Comparison of ENCODE assay signal across 14 cellular contexts in the genomic region with DNA sequence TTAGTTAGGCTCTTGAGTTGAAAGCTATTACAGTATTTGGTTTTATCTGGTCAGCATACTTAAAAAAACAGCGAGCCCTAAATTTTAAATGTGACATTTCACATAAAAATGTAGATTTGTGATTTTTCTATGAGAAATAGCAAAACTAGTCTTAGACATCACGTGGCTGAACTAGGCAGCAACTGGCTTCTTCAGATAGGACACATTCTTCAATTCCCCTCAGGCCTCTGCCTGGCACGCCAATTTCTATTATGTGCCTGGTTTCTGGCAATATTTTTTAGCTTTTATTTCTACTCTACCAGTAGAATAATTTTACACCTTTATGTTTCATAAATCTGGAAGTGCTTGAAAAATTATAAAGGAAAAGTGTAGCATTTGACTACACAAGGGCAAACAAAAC.
DNase-seq lines count a peak whose midpoint lies in the region; ATAC-seq and TF ChIP-seq lines count a peak whose summit lies in the region.
"Had no signal": no experiment of that assay in that cellular context is flagged by ENCODE, and none has a peak within 500 bp of the region (broad histone marks: within the 10 kb centered on the region; RNA-seq: fewer than 3 reads in every experiment).

No MANE protein-coding gene starts in this region.

- H3K9me3 ChIP-seq in BE2C (no peaks in the 10 kb centered on the region), body of pancreas (no peaks in the 10 kb centered on the region)
- H3K9me3 ChIP-seq: BLaER1 treated with 17β-estradiol and CSF1 and Interleukin-3, amounts not matched to agents 10 nM and 100 nM had no signal

- H3K4me1 ChIP-seq in BE2C (peaks cover 31% of the 10 kb centered on the region), body of pancreas (no peaks in the 10 kb centered on the region)

- no peaks in the 10 kb centered on the region for H3K36me3 Mint-ChIP-seq in mesothelial cell of epicardium
- H3K36me3 Mint-ChIP-seq in progenitor cell of endocrine pancreas (ENCODE audit: insufficient read depth), result no peaks in the 10 kb centered on the region
- H3K36me3 Mint-ChIP-seq: CD8-positive, alpha-beta T cell had no signal

- H3K4me1 Mint-ChIP-seq in mesothelial cell of epicardium (peaks cover 29% of the 10 kb centered on the region), progenitor cell of endocrine pancreas (ENCODE audit: low read depth) (peaks cover 17% of the 10 kb centered on the region)

- intact Hi-C loops in body of pancreas (cut with DNase I), result no loop called here

- H3K9me3 Mint-ChIP-seq in mesothelial cell of epicardium, result no peaks in the 10 kb centered on the region
- H3K9me3 Mint-ChIP-seq in progenitor cell of endocrine pancreas (ENCODE audit: low read depth), result no peaks in the 10 kb centered on the region
- H3K9me3 Mint-ChIP-seq: CD8-positive, alpha-beta T cell had no signal

- WGBS in body of pancreas, 2 donors, result 94 to 96% methylated on average over 3 of the region's 3 CpGs

- TF ChIP-seq POLR2A in body of pancreas (IDR thresholded peaks at IDR 0.05), result no peak

- H3K27me3 ChIP-seq in BE2C (no peaks in the 10 kb centered on the region), body of pancreas (no peaks in the 10 kb centered on the region)
- H3K27me3 ChIP-seq: BLaER1 treated with 17β-estradiol and CSF1 and Interleukin-3, amounts not matched to agents 10 nM and 100 nM had no signal

- H3K27me3 Mint-ChIP-seq in mesothelial cell of epicardium (ENCODE audit: low read depth) (no peaks in the 10 kb centered on the region), progenitor cell of endocrine pancreas (no peaks in the 10 kb centered on the region)

- DNase-seq in BE2C (peak; percentile 18), cardiac fibroblast (ENCODE audit: low read depth in 2 of 2) (peak; percentile 23 to 45), mesothelial cell of epicardium (ENCODE audit: low spot score in 2 of 2, unreplicated experiment in 2 of 2) (no peak), progenitor cell of endocrine pancreas (ENCODE audit: low spot score, unreplicated experiment) (no peak), cerebellar cortex (ENCODE audit: low spot score) (no peak), DMS79 (lab: John Stamatoyannopoulos, UW) (no peak), body of pancreas (no peak)
- DNase-seq: 8988T; Calu3; CD8-positive, alpha-beta T cell; DMS53; GM23248; HCEC 1CT had no signal

- no peak overlapping the region for H3K4me3 ChIP-seq in BE2C (ENCODE audit: low read depth, low read length)
- no peak overlapping the region for H3K4me3 ChIP-seq in cardiac fibroblast (replicated peaks in 1 of 2; ENCODE audit: low read depth in 2 of 2, low read length in 2 of 2)
- no peak overlapping the region for H3K4me3 ChIP-seq in body of pancreas
- H3K4me3 ChIP-seq: BLaER1 treated with 17β-estradiol and CSF1 and Interleukin-3, amounts not matched to agents 10 nM and 100 nM; GM23248 had no signal

- H3K36me3 ChIP-seq in BE2C (no peaks in the 10 kb centered on the region), body of pancreas (replicated peaks in 1 of 2; ENCODE audit: insufficient read depth in 1 of 2, low read depth in 2 of 2) (no peaks in the 10 kb centered on the region)
- H3K36me3 ChIP-seq: BLaER1 treated with 17β-estradiol and CSF1 and Interleukin-3, amounts not matched to agents 10 nM and 100 nM had no signal

- TF ChIP-seq CTCF in BE2C (IDR thresholded peaks at IDR 0.05; ENCODE audit: low read depth, low read length), result no peak
- TF ChIP-seq CTCF in cardiac fibroblast (IDR thresholded peaks at IDR 0.05; ENCODE audit: low read depth, low read length), result no peak
- no peak for TF ChIP-seq CTCF in mesothelial cell of epicardium (IDR thresholded peaks at IDR 0.05; ENCODE audit: unreplicated experiment)
- TF ChIP-seq CTCF in progenitor cell of endocrine pancreas (IDR thresholded peaks at IDR 0.05; ENCODE audit: unreplicated experiment), result no peak
- no peak for TF ChIP-seq CTCF in body of pancreas (IDR thresholded peaks at IDR 0.05)

- no peak for ATAC-seq in body of pancreas
- ATAC-seq: CD8-positive, alpha-beta T cell had no signal

- H3K27ac Mint-ChIP-seq in mesothelial cell of epicardium (peak overlapping the region; percentile 76), progenitor cell of endocrine pancreas (peak overlapping the region; percentile 29)
- H3K27ac Mint-ChIP-seq: CD8-positive, alpha-beta T cell had no signal

- H3K4me3 Mint-ChIP-seq in mesothelial cell of epicardium (no peak overlapping the region), progenitor cell of endocrine pancreas (ENCODE audit: low read depth) (no peak overlapping the region)
- H3K4me3 Mint-ChIP-seq: CD8-positive, alpha-beta T cell had no signal

- H3K27ac ChIP-seq in body of pancreas, result no peak overlapping the region
- H3K27ac ChIP-seq: BLaER1 treated with 17β-estradiol and CSF1 and Interleukin-3, amounts not matched to agents 10 nM and 100 nM; GM23248 had no signal

Comparison
In these comparisons a context has a peak if more than half of its experiments do, and no peak if none do; other contexts are left out.
1. DNase-seq: peak in BE2C (single experiment) and cardiac fibroblast (2 of 2); none in mesothelial cell of epicardium (0 of 2), progenitor cell of endocrine pancreas (single experiment), cerebellar cortex (single experiment), DMS79 (single experiment) and body of pancreas (0 of 4).